1 cellular context compared by ENCODE assay signal in genomic region chr1:3706651-3707297, GRCh38.
TF ChIP-seq lines count a peak whose summit lies in the region.

No MANE protein-coding gene starts in this region.

TF ChIP-seq in HepG2, 621 proteins besides CTCF, POLR2A, EP300 and RAD21:
- TF ChIP-seq RBFOX2 (IDR thresholded peaks at IDR 0.05; ENCODE audit: low read depth, low read length) (no peak), AKNA (CRISPR knock-in tag; IDR thresholded peaks at IDR 0.05; ENCODE audit: borderline replicate concordance) (no peak), HMGXB3 (CRISPR knock-in tag; IDR thresholded peaks at IDR 0.05; ENCODE audit: borderline replicate concordance) (no peak), ZNF552 (CRISPR knock-in tag; IDR thresholded peaks at IDR 0.05; ENCODE audit: borderline replicate concordance) (no peak), ZNF264 (CRISPR knock-in tag; IDR thresholded peaks at IDR 0.05) (no peak), GPN1 (CRISPR knock-in tag; IDR thresholded peaks at IDR 0.05; ENCODE audit: borderline replicate concordance) (no peak), ZSCAN22 (CRISPR knock-in tag; IDR thresholded peaks at IDR 0.05) (no peak), BHLHE40 (IDR thresholded peaks at IDR 0.05; ENCODE audit: low read length) (no peak), ZNF121 (CRISPR knock-in tag; IDR thresholded peaks at IDR 0.05) (no peak), ZNF382 (CRISPR knock-in tag; IDR thresholded peaks at IDR 0.05; ENCODE audit: borderline replicate concordance) (no peak), KDM3A (CRISPR knock-in tag; IDR thresholded peaks at IDR 0.05; ENCODE audit: low read depth) (no peak), ZNF281 (CRISPR knock-in tag; IDR thresholded peaks at IDR 0.05; ENCODE audit: borderline replicate concordance) (no peak), ASH2L (IDR thresholded peaks at IDR 0.05; ENCODE audit: insufficient read length, low read depth, low read length) (no peak), MLXIP (CRISPR knock-in tag; IDR thresholded peaks at IDR 0.05; ENCODE audit: borderline replicate concordance) (no peak), ZNF549 (CRISPR knock-in tag; IDR thresholded peaks at IDR 0.05) (no peak), ZNF619 (CRISPR knock-in tag; IDR thresholded peaks at IDR 0.05) (no peak), MXI1 (IDR thresholded peaks at IDR 0.05; ENCODE audit: borderline replicate concordance, low read depth, low read length) (no peak), ATF7 (IDR thresholded peaks at IDR 0.05) (no peak), ATF7 (CRISPR knock-in tag; IDR thresholded peaks at IDR 0.05) (no peak), ZNF562 (CRISPR knock-in tag; IDR thresholded peaks at IDR 0.05; ENCODE audit: borderline replicate concordance) (no peak)
TF ChIP-seq in HepG2: peak in this region for 0.
